ENCODE assay signal across 19 cellular contexts in the genomic region with DNA sequence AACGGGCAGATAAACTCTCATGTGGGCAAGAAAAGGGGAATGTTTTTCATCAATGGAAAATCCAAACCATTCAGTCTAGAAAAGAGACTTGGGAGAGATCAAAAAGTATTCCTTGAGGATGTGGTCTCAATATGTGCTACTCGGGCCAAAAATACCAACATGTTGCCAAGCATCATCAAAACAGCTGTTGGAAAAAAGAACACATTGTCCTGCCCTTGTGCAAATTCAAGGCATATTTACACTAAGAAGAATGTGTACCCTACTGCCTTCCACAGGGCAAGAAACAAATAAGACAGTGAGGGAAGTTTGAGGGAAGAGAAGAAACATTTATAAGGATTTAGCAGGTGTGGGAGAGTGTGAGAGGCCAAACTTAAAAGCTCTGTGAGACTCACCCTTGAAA.
"Had no signal": no experiment of that assay in that cellular context is flagged by ENCODE, and none has a peak within 500 bp of the region (broad histone marks: within the 10 kb centered on the region; RNA-seq: fewer than 3 reads in every experiment).

No MANE protein-coding gene starts in this region.

- H3K4me2 ChIP-seq: neural progenitor cell had no signal

- H3K36me3 ChIP-seq: gastrocnemius medialis, neural progenitor cell, right atrium auricular region, sigmoid colon, spleen had no signal

- H3K9me3 ChIP-seq: sigmoid colon had no signal

- DNase-seq: cortex of kidney; foreskin fibroblast; gastrocnemius medialis; head of caudate nucleus; left ventricle myocardium superior; mesenchymal stem cell; mucosa of descending colon; naive thymus-derived CD4-positive, alpha-beta T cell; sigmoid colon; spleen; stimulated activated CD4-positive, alpha-beta T cell treated with anti-CD3 and anti-CD28 coated beads, Interleukin-4, amount 100 ng/mL, for 4 hours; stimulated activated naive CD8-positive, alpha-beta T cell treated with anti-CD3 and anti-CD28 coated beads, Interleukin-15, Interleukin-2, amounts not matched to agents 100 U/mL and 50 U/mL, for 24 hours; substantia nigra had no signal

- H3K9ac ChIP-seq: neural progenitor cell, parathyroid adenoma had no signal

- ATAC-seq: gastrocnemius medialis; left ventricle myocardium superior; mucosa of descending colon; naive thymus-derived CD4-positive, alpha-beta T cell; stimulated activated memory B cell treated with anti-CD40 and anti-IgM and Interleukin-4, amounts not matched to agents 10 μg/mL and 1 μg/mL and 100 μg/mL, for 72 hours; stimulated activated naive CD8-positive, alpha-beta T cell treated with anti-CD3 and anti-CD28 coated beads, Interleukin-15, Interleukin-2, amounts not matched to agents 100 U/mL and 50 U/mL, for 24 hours had no signal

- H2AFZ ChIP-seq: neural progenitor cell, parathyroid adenoma had no signal

- H3K27me3 ChIP-seq: gastrocnemius medialis, neural progenitor cell, right atrium auricular region, sigmoid colon, spleen had no signal

- H3K79me2 ChIP-seq: parathyroid adenoma had no signal

- H3K4me1 ChIP-seq: neural progenitor cell, parathyroid adenoma, right atrium auricular region, sigmoid colon, spleen had no signal

- H3K27ac ChIP-seq: gastrocnemius medialis, neural progenitor cell, parathyroid adenoma, right atrium auricular region, sigmoid colon, skin epidermis, spleen had no signal

- H3K4me3 ChIP-seq: gastrocnemius medialis, lung, mucosa of descending colon, neural progenitor cell, right atrium auricular region, sigmoid colon, skin epidermis, spleen had no signal
